ENCODE assay signal across 17 cellular contexts in the genomic region with DNA sequence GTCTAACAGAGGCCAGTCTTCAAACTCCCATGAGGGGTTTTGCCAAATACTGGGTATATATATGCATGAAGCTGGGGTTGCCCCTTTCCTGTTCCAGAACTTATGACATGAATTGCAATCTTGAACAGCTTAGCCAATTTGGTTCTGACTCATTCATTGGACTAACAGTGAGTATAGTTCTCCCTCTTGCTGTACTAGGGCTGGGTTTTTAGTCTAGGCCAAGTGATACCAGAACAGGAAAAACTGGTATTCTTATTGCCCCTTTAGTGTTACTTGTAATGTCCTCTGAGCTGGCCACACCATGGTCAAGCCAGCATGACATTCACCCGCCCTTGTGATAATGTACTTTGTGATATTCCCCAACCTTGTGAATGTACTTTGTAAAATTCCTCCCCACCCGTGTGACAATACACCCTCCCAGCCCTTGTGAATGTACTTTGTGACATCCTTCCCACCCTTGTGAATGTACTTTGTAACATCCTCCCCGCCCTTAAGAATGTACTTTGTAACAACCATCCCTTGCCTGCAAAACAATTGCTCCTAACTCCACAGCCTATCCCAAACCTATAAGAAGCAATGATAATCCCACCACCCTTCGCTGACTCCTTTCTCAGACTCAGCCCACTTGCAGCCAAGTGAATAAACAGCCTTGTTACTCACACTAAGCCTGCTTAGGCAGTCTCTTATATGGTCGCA. TPM values are rescaled to one million over a fixed set of nuclear protein-coding genes. Genes with fewer than 3 reads are reported as not detected.
DNase-seq lines count a peak whose midpoint lies in the region; ATAC-seq, FAIRE-seq and TF ChIP-seq lines count a peak whose summit lies in the region.
"Had no signal": no experiment of that assay in that cellular context is flagged by ENCODE, and none has a peak within 500 bp of the region (broad histone marks: within the 10 kb centered on the region; RNA-seq: fewer than 3 reads in every experiment).

No MANE protein-coding gene starts in this region.

- no peak for TF ChIP-seq POLR2A in K562 (conservative IDR thresholded peaks at IDR 0.05)

- no peaks in the 10 kb centered on the region for H3F3A ChIP-seq in GM23248 (ENCODE audit: insufficient read depth)

- no peak for FAIRE-seq in K562 (lab: Jason Lieb, UNC)
- FAIRE-seq: H54 had no signal

- POLR2A ChIA-PET in K562 (lab: Yijun Ruan, JAX) = no interaction called here

- no peaks in the 10 kb centered on the region for H3K9me3 ChIP-seq in GM23248 (ENCODE audit: low read depth)
- H3K9me3 ChIP-seq in K562 (replicated peaks; ENCODE audit: control insufficient read depth, insufficient read depth, low read depth, low read length) = peaks cover 2% of the 10 kb centered on the region; the same call in 1 of the 2 replicates
- H3K9me3 ChIP-seq: SK-N-SH had no signal

- no peak overlapping the region for H3K27ac ChIP-seq in GM23248
- H3K27ac ChIP-seq in K562 (ENCODE audit: extremely low read depth, low read depth, low read length) = no peak overlapping the region
- H3K27ac ChIP-seq: C4-2B had no signal

- in situ Hi-C loops in GM23248 (cut with MboI) (no loop called here), K562 (cut with MboI) (no loop called here)

- TF ChIP-seq EP300 in K562 (IDR thresholded peaks at IDR 0.05; ENCODE audit: low read length) = no peak

- H3K9ac ChIP-seq in GM23248 (no peak overlapping the region), K562 (ENCODE audit: insufficient read depth in 1 of 2, low read depth in 2 of 2, low read length in 2 of 2) (no peak overlapping the region)
- H3K9ac ChIP-seq: SK-N-SH had no signal

- H3K4me2 ChIP-seq in GM23248 (ENCODE audit: unreplicated experiment) (no peak overlapping the region), K562 (ENCODE audit: insufficient read depth, low read length) (no peak overlapping the region)
- H3K4me2 ChIP-seq: SK-N-SH had no signal

- H2AFZ ChIP-seq in GM23248 = no peak overlapping the region
- H2AFZ ChIP-seq in K562 (ENCODE audit: low read depth, low read length) = no peak overlapping the region

- H3K9me1 ChIP-seq in K562 (ENCODE audit: control insufficient read depth, insufficient read depth, low read length) = no peaks in the 10 kb centered on the region

- CTCF ChIA-PET in K562 (lab: Yijun Ruan, JAX; ENCODE audit: low intra/inter-chr PET ratio) = no interaction called here

- no peaks in the 10 kb centered on the region for H3K4me1 ChIP-seq in GM23248 (ENCODE audit: insufficient read depth)
- no peaks in the 10 kb centered on the region for H3K4me1 ChIP-seq in K562 (replicated peaks in 1 of 2; ENCODE audit: control insufficient read depth in 2 of 2, insufficient read depth in 2 of 2, low read length in 2 of 2)

- no peaks in the 10 kb centered on the region for H3K36me3 ChIP-seq in GM23248 (ENCODE audit: low read depth)
- H3K36me3 ChIP-seq in K562 (ENCODE audit: control insufficient read depth, insufficient read depth, low read length) = no peaks in the 10 kb centered on the region

- H3K79me2 ChIP-seq in GM23248 (ENCODE audit: insufficient read depth) (no peaks in the 10 kb centered on the region), K562 (ENCODE audit: control insufficient read depth, insufficient read depth, low read length) (no peaks in the 10 kb centered on the region)

- BruUV-seq in K562 (replicated peaks; lab: Mats Ljungman, UMichigan) = no TSS peak

- H3K4me3 ChIP-seq in GM23248 (no peak overlapping the region), K562 (no peak overlapping the region), foreskin fibroblast (ENCODE audit: low read depth in 1 of 2, low read length in 2 of 2) (no peak overlapping the region)

- WGBS in GM23248 (ENCODE audit: low coverage in 1 of 2, low lambda C conversion rate in 2 of 2, missing lambda C conversion rate in 2 of 2), 2 experiments = 54 to 59% methylated on average over 5 of the region's 5 CpGs
- WGBS in K562 (ENCODE audit: insufficient coverage, low coverage, missing lambda C conversion rate) = 4% methylated on average over 5 of the region's 5 CpGs

- no peak for TF ChIP-seq RAD21 in K562 (CRISPR knock-in tag; conservative IDR thresholded peaks at IDR 0.05 in 1 of 2, IDR thresholded peaks at IDR 0.05 in 1 of 2)

- TF ChIP-seq CTCF in K562 (IDR thresholded peaks at IDR 0.05 in 2 of 3, conservative IDR thresholded peaks at IDR 0.05 in 1 of 3; ENCODE audit: insufficient read depth in 2 of 3, low read depth in 1 of 3, low read length in 3 of 3) = no peak
- TF ChIP-seq CTCF in foreskin fibroblast (IDR thresholded peaks at IDR 0.05; ENCODE audit: low read depth, low read length) = no peak

- ATAC-seq in K562 (no peak), GM21360 (IDR thresholded peaks at IDR 0.05; ENCODE audit: unreplicated experiment) (no peak)

- H3K9me2 ChIP-seq in GM23248 (ENCODE audit: insufficient read depth) = no peaks in the 10 kb centered on the region
- H3K9me2 ChIP-seq: SK-N-SH had no signal

- peak; percentile 21 for DNase-seq in GM23248
- peak; percentile 22 for DNase-seq in LoVo (ENCODE audit: low spot score)
- no peak for DNase-seq in K562 (ENCODE audit: extremely low read depth in 1 of 4, low spot score in 3 of 4)
- peak; percentile 7 to 22 for DNase-seq in foreskin fibroblast
- DNase-seq in NCI-H1048 (lab: John Stamatoyannopoulos, UW) = no peak
- no peak for DNase-seq in T1000 (lab: John Stamatoyannopoulos, UW)
- DNase-seq: DMS153, HFFc6, NCI-H1436, NCI-H2029, NCI-H2171, NCI-H446, Right ventricle myocardium superior, SK-N-SH had no signal

- H4K20me1 ChIP-seq in GM23248 (ENCODE audit: insufficient read depth) = no peaks in the 10 kb centered on the region
- H4K20me1 ChIP-seq in K562 (replicated peaks; ENCODE audit: control insufficient read depth, insufficient read depth, low read length) = no peaks in the 10 kb centered on the region

- intact Hi-C loops in K562 (cut with micrococcal nuclease) = no loop called here

- no peaks in the 10 kb centered on the region for H3K27me3 ChIP-seq in GM23248 (replicated peaks; ENCODE audit: insufficient read depth)
- no peaks in the 10 kb centered on the region; a peak in 1 of 5 replicates for H3K27me3 ChIP-seq in K562 (ENCODE audit: control insufficient read depth in 2 of 2, insufficient read depth in 2 of 2, low read length in 2 of 2)

TF ChIP-seq in K562, 482 proteins besides CTCF, POLR2A, EP300 and RAD21 (continues in another document):
- no peak for TF ChIP-seq CHD1 (IDR thresholded peaks at IDR 0.05; ENCODE audit: low read length)
- peak; percentile 99 for TF ChIP-seq ZNF57 (CRISPR knock-in tag; IDR thresholded peaks at IDR 0.05)
- peak; percentile 75 for TF ChIP-seq TRIM28 (IDR thresholded peaks at IDR 0.05)
- peak in 1 of 2 experiments; percentile 54; a peak in 1 of 4 replicates for TF ChIP-seq TRIM24 (IDR thresholded peaks at IDR 0.05)
- TF ChIP-seq E2F1 (CRISPR knock-in tag; IDR thresholded peaks at IDR 0.05) = no peak
- TF ChIP-seq ZNF695 (CRISPR knock-in tag; IDR thresholded peaks at IDR 0.05) = no peak
- TF ChIP-seq HES1 (IDR thresholded peaks at IDR 0.05; ENCODE audit: low read depth) = no peak
- no peak for TF ChIP-seq TBP (optimal IDR thresholded peaks at IDR 0.05; ENCODE audit: low read depth, low read length)
- TF ChIP-seq, protein P1, sequence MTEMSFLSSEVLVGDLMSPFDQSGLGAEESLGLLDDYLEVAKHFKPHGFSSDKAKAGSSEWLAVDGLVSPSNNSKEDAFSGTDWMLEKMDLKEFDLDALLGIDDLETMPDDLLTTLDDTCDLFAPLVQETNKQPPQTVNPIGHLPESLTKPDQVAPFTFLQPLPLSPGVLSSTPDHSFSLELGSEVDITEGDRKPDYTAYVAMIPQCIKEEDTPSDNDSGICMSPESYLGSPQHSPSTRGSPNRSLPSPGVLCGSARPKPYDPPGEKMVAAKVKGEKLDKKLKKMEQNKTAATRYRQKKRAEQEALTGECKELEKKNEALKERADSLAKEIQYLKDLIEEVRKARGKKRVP (CRISPR knock-in tag; IDR thresholded peaks at IDR 0.05) = no peak
- peak in 1 of 2 experiments; percentile 50; a peak in 1 of 3 replicates for TF ChIP-seq CBX3 (IDR thresholded peaks at IDR 0.05; ENCODE audit: borderline replicate concordance in 1 of 2, low read length in 2 of 2)
- TF ChIP-seq ZC3H11A (IDR thresholded peaks at IDR 0.05; ENCODE audit: low read depth, low read length) = no peak

RNA-seq across cellular contexts. Expression of gene ZNF846, which starts 26.9 kb away (rescaled TPM):
- 5.9 and 7.1 TPM in 2 replicates for total RNA-seq in GM23248 (2014; rRNA removed; shearing (Covaris generic))
- polyA plus RNA-seq in GM23248 (2016; fragmentation: Nextera tagmentation; extraction: Ambion mirVana) = 5.2 and 6.1 TPM in 2 replicates
- 16.6 and 37.0 TPM in 2 replicates for total RNA-seq in K562 (2011; cell fraction: chromatin; rRNA removed; ENCODE audit: low replicate concordance)
- total RNA-seq in K562 (2011; cell fraction: nucleolus; rRNA removed) = 12.7 and 14.3 TPM in 2 replicates
- total RNA-seq in K562 (2011; cell fraction: nucleoplasm; rRNA removed) = 18.8 and 24.1 TPM in 2 replicates
- total RNA-seq in K562 (2014; rRNA removed) = 4.5 and 5.2 TPM in 2 replicates
- 8.5 and 8.6 TPM in 2 replicates for total RNA-seq in K562 (2014; rRNA removed; fragmentation: Illumina TruSeq; extraction: Trizol)
- total RNA-seq in K562 (2015; rRNA removed; fragmentation: Illumina TruSeq; extraction: Trizol) = 6.8 and 8.7 TPM in 2 replicates
- total RNA-seq in K562 (2021) = 5.1 and 7.8 TPM in 2 replicates
- polyA plus RNA-seq in K562 (2011; rRNA removed) = 6.0 and 8.5 TPM in 2 replicates
- 3.3 and 4.8 TPM in 2 replicates for polyA plus RNA-seq in K562 (2011; cell fraction: cytosol; rRNA removed)
- 8.7 and 13.1 TPM in 2 replicates for polyA plus RNA-seq in K562 (2011; cell fraction: nucleus; rRNA removed)
- 7.9 and 10.4 TPM in 2 replicates for polyA plus RNA-seq in K562 (2012)
- polyA plus RNA-seq in K562 (2014; fragmentation: Illumina TruSeq; extraction: Trizol) = 6.2 and 6.8 TPM in 2 replicates
- 1 to 10 TPM; 4.1 to 4.5 TPM for polyA plus RNA-seq in K562 (2014; fragmentation: Nextera tagmentation; extraction: Ambion mirVana)
- polyA plus RNA-seq in K562 (2014; rRNA removed) = 8.6 and 11.1 TPM in 2 replicates
- 9.9 and 11.9 TPM in 2 replicates for polyA minus RNA-seq in K562 (2011; rRNA and poly(A)+ RNA removed)
- polyA minus RNA-seq in K562 (2011; cell fraction: cytosol; rRNA and poly(A)+ RNA removed) = 2.0 and 4.5 TPM in 2 replicates
- polyA minus RNA-seq in K562 (2011; cell fraction: nucleus; rRNA and poly(A)+ RNA removed) = 9.2 and 10.4 TPM in 2 replicates

Comparison
In these comparisons a context has a peak if more than half of its experiments do, and no peak if none do; other contexts are left out.
1. DNase-seq: peak in GM23248 (single experiment), LoVo (single experiment) and foreskin fibroblast (2 of 2); none in K562 (0 of 4), NCI-H1048 (single experiment) and T1000 (single experiment).